18 cellular contexts compared by ENCODE assay signal in genomic region chr12:115872212-115872611, GRCh38.
DNase-seq lines count a peak whose midpoint lies in the region; ATAC-seq and TF ChIP-seq lines count a peak whose summit lies in the region.
"Had no signal": no experiment of that assay in that cellular context is flagged by ENCODE, and none has a peak within 500 bp of the region (broad histone marks: within the 10 kb centered on the region; RNA-seq: fewer than 3 reads in every experiment).

No MANE protein-coding gene starts in this region.

- BruUV-seq in Caco-2 (replicated peaks; lab: Mats Ljungman, UMichigan) (no TSS peak), HCT116 (replicated peaks; lab: Mats Ljungman, UMichigan) (no TSS peak), PC-9 (replicated peaks; lab: Mats Ljungman, UMichigan) (no TSS peak)

- CTCF ChIA-PET in Caco-2 (lab: Charles Lee) (no interaction called here), HCT116 (lab: Charles Lee) (interaction anchor here (0.8 to 2.6 kb wide), 8 partner anchors 12 to 119 kb away, joined by 3 to 12 read pairs (median 4); no protein-coding TSS in a partner anchor), PC-9 (lab: Charles Lee) (no interaction called here)

- no peaks in the 10 kb centered on the region for H3K27me3 Mint-ChIP-seq in Caco-2 (ENCODE audit: insufficient read depth, unreplicated experiment)

- H3K36me3 Mint-ChIP-seq in Caco-2 (ENCODE audit: insufficient read depth, unreplicated experiment) = no peaks in the 10 kb centered on the region
- H3K36me3 Mint-ChIP-seq: activated naive CD4-positive, alpha-beta T cell treated with anti-CD3 and anti-CD28 coated beads, Interleukin-2, amount 50 U/mL, for 24 hours; CD8-positive, alpha-beta T cell had no signal

- no peaks in the 10 kb centered on the region for H3K79me2 ChIP-seq in HCT116 (ENCODE audit: insufficient read depth, low read length)
- H3K79me2 ChIP-seq in PC-9 (ENCODE audit: low read depth) = no peaks in the 10 kb centered on the region

- POLR2A ChIA-PET in Caco-2 (lab: Charles Lee) (no interaction called here), HCT116 (lab: Charles Lee) (interaction anchor here (0.6 to 0.9 kb wide), 2 partner anchors 1180 to 1188 kb away, joined by 3 read pairs; partner anchors contain the start of gene TBX3), PC-9 (lab: Charles Lee; ENCODE audit: unreplicated experiment) (no interaction called here)

- no peaks in the 10 kb centered on the region for H3K9me3 Mint-ChIP-seq in Caco-2 (ENCODE audit: unreplicated experiment)
- H3K9me3 Mint-ChIP-seq: activated T-cell treated with anti-CD3 and anti-CD28 coated beads, Interleukin-2, amount 50 U/mL, for 72 hours; T-helper 1 cell treated with Interleukin-12 subunit alpha and Interleukin-12 subunit beta and Interleukin-4 antibody, amounts not matched to agents 30 μg/mL and 1 μg/mL, for 36 hours had no signal

- H3K9me3 ChIP-seq in Caco-2 (no peaks in the 10 kb centered on the region), HCT116 (ENCODE audit: control insufficient read depth in 1 of 2, insufficient read depth in 1 of 2, low read depth in 1 of 2, low read length in 2 of 2) (no peaks in the 10 kb centered on the region), PC-9 (ENCODE audit: insufficient read depth, low read depth) (no peaks in the 10 kb centered on the region; the same call in 1 of the 2 replicates), mesodermal cell (ENCODE audit: control insufficient read depth, low read length) (no peaks in the 10 kb centered on the region)

- intact Hi-C loops in Caco-2 (cut with micrococcal nuclease; ENCODE audit: unreplicated experiment) = loop anchor here (2.0 kb wide), 1 partner anchor 77 kb away; no protein-coding TSS in a partner anchor
- intact Hi-C loops in HCT116 (cut with micrococcal nuclease) = no loop called here
- intact Hi-C loops in PC-9 (cut with micrococcal nuclease; ENCODE audit: unreplicated experiment) = no loop called here
- intact Hi-C loops in left ventricle myocardium superior (cut with micrococcal nuclease) = no loop called here

- H3K4me1 ChIP-seq in Caco-2 (peaks cover 22% of the 10 kb centered on the region), HCT116 (ENCODE audit: control insufficient read depth in 1 of 2, insufficient read depth in 2 of 2, low read length in 2 of 2) (peaks cover 36 to 43% of the 10 kb centered on the region in 2 experiments), PC-9 (replicated peaks; ENCODE audit: insufficient read depth) (peaks cover 35% of the 10 kb centered on the region), mesodermal cell (ENCODE audit: control insufficient read depth, insufficient read depth, low read length, poor library complexity, severe bottlenecking) (peaks cover 32% of the 10 kb centered on the region)

- peaks cover 23% of the 10 kb centered on the region for H3F3A ChIP-seq in PC-9 (ENCODE audit: insufficient read depth, low read depth)

- DNase-seq in Caco-2 = peak in 1 of 2 experiments; percentile 44
- DNase-seq in HCT116 (ENCODE audit: low read depth, low spot score) = no peak
- DNase-seq in PC-9 = peak in 1 of 2 experiments; percentile 76
- DNase-seq in left ventricle myocardium superior = no peak
- DNase-seq in stimulated activated CD4-positive, alpha-beta T cell treated with anti-CD3 and anti-CD28 coated beads, Interleukin-2, amount 100 ng/mL, for 48 hours = no peak
- DNase-seq in NCI-H2171 treated with DMSO at 0.1 percent for 48 hours (lab: John Stamatoyannopoulos, UW) = no peak
- DNase-seq: activated CD8-positive, alpha-beta memory T cell treated with anti-CD3 and anti-CD28 coated beads for 24 hours; activated T-cell treated with anti-CD3 and anti-CD28 coated beads, Interleukin-2, amount 50 U/mL, for 72 hours; CD8-positive, alpha-beta T cell; hypothalamus; left cardiac atrium; NCI-H1417 treated with DMSO at 0.1 percent for 48 hours had no signal

- H3K9ac ChIP-seq in HCT116 (ENCODE audit: low read length) = no peak overlapping the region

- H3K9me2 ChIP-seq in HCT116 (ENCODE audit: insufficient read depth) = no peaks in the 10 kb centered on the region
- no peaks in the 10 kb centered on the region for H3K9me2 ChIP-seq in PC-9 (ENCODE audit: insufficient read depth)

- peaks cover 26% of the 10 kb centered on the region for H3K4me1 Mint-ChIP-seq in Caco-2 (ENCODE audit: low read depth, unreplicated experiment)
- H3K4me1 Mint-ChIP-seq: activated naive CD4-positive, alpha-beta T cell treated with anti-CD3 and anti-CD28 coated beads, Interleukin-2, amount 50 U/mL, for 24 hours had no signal

- RAD21 ChIA-PET in HCT116 (lab: Charles Lee; ENCODE audit: low non-redundant PET in 1 of 2, low total read pairs in 2 of 2, uncharacterized antibody in 2 of 2, unreplicated experiment in 2 of 2) = no interaction called here

- TF ChIP-seq CTCF in Caco-2 (IDR thresholded peaks at IDR 0.05; ENCODE audit: insufficient read depth in 1 of 2, low read depth in 1 of 2, low read length in 1 of 2, severe bottlenecking in 1 of 2, unreplicated experiment in 1 of 2) = no peak
- no peak for TF ChIP-seq CTCF in HCT116 (IDR thresholded peaks at IDR 0.05 in 2 of 3, conservative IDR thresholded peaks at IDR 0.05 in 1 of 3; ENCODE audit: borderline replicate concordance in 1 of 3, insufficient read depth in 1 of 3, low read depth in 2 of 3, low read length in 2 of 3)
- no peak for TF ChIP-seq CTCF in PC-9 (conservative IDR thresholded peaks at IDR 0.05)

- H3K36me3 ChIP-seq in Caco-2 (ENCODE audit: control insufficient read depth, insufficient read depth, low read length) (no peaks in the 10 kb centered on the region), HCT116 (ENCODE audit: control insufficient read depth in 1 of 2, insufficient read depth in 2 of 2, low read length in 2 of 2) (no peaks in the 10 kb centered on the region), PC-9 (ENCODE audit: low read depth) (no peaks in the 10 kb centered on the region), mesodermal cell (ENCODE audit: control insufficient read depth, insufficient read depth, low read length) (no peaks in the 10 kb centered on the region)
- H3K36me3 ChIP-seq: WERI-Rb-1 had no signal

- H2AFZ ChIP-seq in HCT116 (ENCODE audit: low read depth, low read length, poor library complexity, severe bottlenecking) (peak overlapping the region; percentile 74), PC-9 (no peak overlapping the region)

- peak overlapping the region; percentile 71 for H3K4me2 ChIP-seq in HCT116 (ENCODE audit: low read length)
- H3K4me2 ChIP-seq in PC-9 = peak overlapping the region; percentile 78

- peak overlapping the region; percentile 47 for H3K27ac ChIP-seq in HCT116 (ENCODE audit: low read depth, low read length)
- peak overlapping the region; percentile 90 for H3K27ac ChIP-seq in PC-9
- peak overlapping the region; percentile 33 for H3K27ac ChIP-seq in mesodermal cell (ENCODE audit: low read depth, low read length, severe bottlenecking)
- H3K27ac ChIP-seq: WERI-Rb-1 had no signal

- H3K27me3 ChIP-seq in Caco-2 (replicated peaks; ENCODE audit: control insufficient read depth, insufficient read depth, low read length) (no peaks in the 10 kb centered on the region), HCT116 (ENCODE audit: insufficient read depth, low read length) (no peaks in the 10 kb centered on the region), PC-9 (ENCODE audit: insufficient read depth, low read depth) (no peaks in the 10 kb centered on the region)

- ATAC-seq in HCT116 (0 out of 2 replicates have a peak, but pooled peaks have one; percentile 10), left ventricle myocardium superior (no peak), HG02623 (IDR thresholded peaks at IDR 0.05; ENCODE audit: unreplicated experiment) (no peak)
- ATAC-seq: CD8-positive, alpha-beta T cell; sciatic nerve had no signal

- peak overlapping the region; percentile 27 for H3K27ac Mint-ChIP-seq in Caco-2 (ENCODE audit: unreplicated experiment)
- H3K27ac Mint-ChIP-seq: activated naive CD4-positive, alpha-beta T cell treated with anti-CD3 and anti-CD28 coated beads, Interleukin-2, amount 50 U/mL, for 24 hours; activated T-cell treated with anti-CD3 and anti-CD28 coated beads, Interleukin-2, amount 50 U/mL, for 72 hours; CD8-positive, alpha-beta T cell; T-helper 1 cell treated with Interleukin-12 subunit alpha and Interleukin-12 subunit beta and Interleukin-4 antibody, amounts not matched to agents 30 μg/mL and 1 μg/mL, for 36 hours had no signal

- no peak overlapping the region for H3K4me3 Mint-ChIP-seq in Caco-2 (ENCODE audit: unreplicated experiment)
- H3K4me3 Mint-ChIP-seq: activated naive CD4-positive, alpha-beta T cell treated with anti-CD3 and anti-CD28 coated beads, Interleukin-2, amount 50 U/mL, for 24 hours; activated T-cell treated with anti-CD3 and anti-CD28 coated beads, Interleukin-2, amount 50 U/mL, for 72 hours; CD8-positive, alpha-beta T cell; T-helper 1 cell treated with Interleukin-12 subunit alpha and Interleukin-12 subunit beta and Interleukin-4 antibody, amounts not matched to agents 30 μg/mL and 1 μg/mL, for 36 hours had no signal

- 20 to 67% methylated on average over 1 of the region's 1 CpG for WGBS in mesodermal cell (ENCODE audit: insufficient coverage in 2 of 2), 2 experiments

- TF ChIP-seq RAD21 in HCT116 (IDR thresholded peaks at IDR 0.05; ENCODE audit: low read depth) = no peak

- H4K20me1 ChIP-seq in HCT116 (ENCODE audit: insufficient read depth) (no peaks in the 10 kb centered on the region), PC-9 (ENCODE audit: insufficient read depth) (no peaks in the 10 kb centered on the region)

- no peak for TF ChIP-seq POLR2A in HCT116 (IDR thresholded peaks at IDR 0.05; ENCODE audit: borderline replicate concordance, extremely low read depth, insufficient read depth, insufficient read length)

- H3K4me3 ChIP-seq in Caco-2 (ENCODE audit: low read depth, low read length) (no peak overlapping the region), HCT116 (replicated peaks in 1 of 2; ENCODE audit: low read depth in 1 of 2, low read length in 2 of 2) (peak overlapping the region in 1 of 2 experiments; percentile 44; a peak in 2 of 4 replicates), PC-9 (peak overlapping the region; percentile 38; the same call in 1 of the 2 replicates), mesodermal cell (ENCODE audit: extremely low read depth, insufficient read depth, low read length, poor library complexity, severe bottlenecking) (no peak overlapping the region)

Comparison
In these comparisons a context has a peak if more than half of its experiments do, and no peak if none do; other contexts are left out.
1. H3K27ac ChIP-seq: peak in every context shown above with its lines; median percentile 90 in PC-9; 47 in HCT116; 33 in mesodermal cell.